In genomic region chr3:98884675-98885371, GRCh38 we compare ENCODE assay signal across 12 cellular contexts. TPM values are rescaled to one million over a fixed set of nuclear protein-coding genes. Genes with fewer than 3 reads are reported as not detected.
DNase-seq lines count a peak whose midpoint lies in the region; ATAC-seq and TF ChIP-seq lines count a peak whose summit lies in the region.
"Had no signal": no experiment of that assay in that cellular context is flagged by ENCODE, and none has a peak within 500 bp of the region (broad histone marks: within the 10 kb centered on the region; RNA-seq: fewer than 3 reads in every experiment).

No MANE protein-coding gene starts in this region.

- no peaks in the 10 kb centered on the region for H3F3A ChIP-seq in neural cell (ENCODE audit: insufficient read depth, low read length, poor library complexity, severe bottlenecking)

- H3K79me2 ChIP-seq in fibroblast of lung (ENCODE audit: control insufficient read depth, insufficient read depth, low read length), result peaks cover 97% of the 10 kb centered on the region
- peaks cover 64% of the 10 kb centered on the region for H3K79me2 ChIP-seq in neural cell (replicated peaks; ENCODE audit: insufficient read depth, low read length)

- H2AFZ ChIP-seq in fibroblast of lung (ENCODE audit: low read length) (no peak overlapping the region), neural cell (ENCODE audit: low read depth, low read length) (no peak overlapping the region)

- TF ChIP-seq CTCF in fibroblast of lung (conservative IDR thresholded peaks at IDR 0.05 in 1 of 2, IDR thresholded peaks at IDR 0.05 in 1 of 2; ENCODE audit: low read depth in 1 of 2, low read length in 2 of 2) (no peak), neural cell (IDR thresholded peaks at IDR 0.05; ENCODE audit: poor library complexity, severe bottlenecking) (no peak)

- no peak for TF ChIP-seq RAD21 in neural cell (conservative IDR thresholded peaks at IDR 0.05)

- no peaks in the 10 kb centered on the region for H3K27me3 ChIP-seq in SJSA1 (replicated peaks)
- H3K27me3 ChIP-seq in fibroblast of lung (ENCODE audit: control insufficient read depth, insufficient read depth, low read length), result no peaks in the 10 kb centered on the region
- H3K27me3 ChIP-seq in neural cell (ENCODE audit: insufficient read depth, low read depth, low read length), result no peaks in the 10 kb centered on the region

- H3K4me3 ChIP-seq in SJSA1 (no peak overlapping the region), fibroblast of lung (replicated peaks in 1 of 4; ENCODE audit: control extremely low read depth in 1 of 4, insufficient read depth in 1 of 4, low read depth in 3 of 4, low read length in 4 of 4) (no peak overlapping the region), neural cell (ENCODE audit: low read length) (no peak overlapping the region)

- H3K9ac ChIP-seq in fibroblast of lung (ENCODE audit: insufficient read depth, low read length) (no peak overlapping the region), neural cell (ENCODE audit: low read length) (no peak overlapping the region)

- H3K27ac ChIP-seq in SJSA1, result peak overlapping the region; percentile 30; the same call in 1 of the 2 replicates
- no peak overlapping the region for H3K27ac ChIP-seq in fibroblast of lung (ENCODE audit: insufficient read depth, low read length)
- no peak overlapping the region for H3K27ac ChIP-seq in neural cell (ENCODE audit: low read length)

- DNase-seq in GM03348 (ENCODE audit: low spot score) (peak; percentile 47), SJSA1 (ENCODE audit: low read depth in 1 of 2, low spot score in 2 of 2) (peak in 1 of 2 experiments; percentile 43), fibroblast of lung (ENCODE audit: low read depth in 2 of 2) (peak in 1 of 2 donors; percentile 76), islet precursor cell (no peak)
- no peak for DNase-seq in stimulated activated CD4-positive, alpha-beta T cell treated with anti-CD3 and anti-CD28 coated beads, Interleukin-2, amount 100 ng/mL, for 24 hours
- DNase-seq: activated CD8-positive, alpha-beta memory T cell treated with anti-CD3 and anti-CD28 coated beads, Interleukin-2, amount 50 U/mL, for 4 hours; CD4-positive, CD25-positive, alpha-beta regulatory T cell; immature natural killer cell had no signal

- peak overlapping the region; percentile 75 for H3K4me2 ChIP-seq in fibroblast of lung (ENCODE audit: extremely low read depth, insufficient read depth, low read length)
- H3K4me2 ChIP-seq in neural cell (ENCODE audit: low read length), result no peak overlapping the region

- H3K9me3 ChIP-seq in SJSA1 (replicated peaks), result no peaks in the 10 kb centered on the region
- H3K9me3 ChIP-seq in fibroblast of lung (ENCODE audit: control insufficient read depth, insufficient read depth, low read depth, low read length), result no peaks in the 10 kb centered on the region
- H3K9me3 ChIP-seq in neural cell (ENCODE audit: low read length), result no peaks in the 10 kb centered on the region

- H3K9me2 ChIP-seq in neural cell (ENCODE audit: insufficient read depth, low read length), result no peaks in the 10 kb centered on the region

- no peak for ATAC-seq in GM19324 (IDR thresholded peaks at IDR 0.05; ENCODE audit: low FRiP score, unreplicated experiment)
- ATAC-seq in GM21528 (IDR thresholded peaks at IDR 0.05; ENCODE audit: low FRiP score, unreplicated experiment), result no peak
- ATAC-seq: natural killer cell treated with Interleukin-12 subunit alpha and Interleukin-12 subunit beta and Interleukin-15 and Interleukin-18, amount 100 ng/mL, for 72 hours had no signal

- peak; percentile 82 for TF ChIP-seq EP300 in neural cell (conservative IDR thresholded peaks at IDR 0.05; ENCODE audit: poor library complexity, severe bottlenecking)

- H3K4me1 ChIP-seq in SJSA1 (replicated peaks) (peaks cover 46% of the 10 kb centered on the region), fibroblast of lung (ENCODE audit: control insufficient read depth, extremely low read depth, insufficient read depth, low read length) (peaks cover 18% of the 10 kb centered on the region)

- H3K36me3 ChIP-seq in SJSA1, result peaks cover 21% of the 10 kb centered on the region
- no peaks in the 10 kb centered on the region for H3K36me3 ChIP-seq in fibroblast of lung (ENCODE audit: control insufficient read depth, insufficient read depth, low read length)
- peaks cover 11% of the 10 kb centered on the region for H3K36me3 ChIP-seq in neural cell (ENCODE audit: insufficient read depth, low read length)

- H4K20me1 ChIP-seq in fibroblast of lung (ENCODE audit: control insufficient read depth, extremely low read depth, insufficient read depth, low read length) (no peaks in the 10 kb centered on the region), neural cell (ENCODE audit: insufficient read depth) (no peaks in the 10 kb centered on the region)

TF ChIP-seq in neural cell, 6 proteins besides CTCF, POLR2A, EP300 and RAD21:
- TF ChIP-seq MXI1 (conservative IDR thresholded peaks at IDR 0.05; ENCODE audit: poor library complexity, severe bottlenecking) (no peak), POLR2AphosphoS5 (IDR thresholded peaks at IDR 0.05) (peak; percentile 89)

RNA-seq across cellular contexts. Expression of gene DCBLD2, which starts 16.7 kb away (rescaled TPM):
- 60.8 and 70.2 TPM in 2 replicates for total RNA-seq in SJSA1 (2014; rRNA removed; shearing (Covaris generic))
- total RNA-seq in fibroblast of lung, result 69.9 and 98.1 TPM in 2 replicates
- polyA plus RNA-seq in fibroblast of lung, result 195 and 197 TPM in 2 replicates
- 69.3 and 83.6 TPM in 2 replicates for polyA plus RNA-seq in fibroblast of lung (2012)
- 43.5 and 86.6 TPM in 2 replicates for polyA minus RNA-seq in fibroblast of lung (ENCODE audit: low replicate concordance)
- 61.7 and 69.0 TPM in 2 replicates for polyA plus RNA-seq in neural cell
- 155 and 170 TPM in 2 replicates for polyA minus RNA-seq in neural cell
